3 cellular contexts compared by ENCODE assay signal in genomic region chr3:116916836-116917235, GRCh38.
"Had no signal": no experiment of that assay in that cellular context is flagged by ENCODE, and none has a peak within 500 bp of the region (broad histone marks: within the 10 kb centered on the region; RNA-seq: fewer than 3 reads in every experiment).

No MANE protein-coding gene starts in this region.

- H3K4me3 ChIP-seq: GM12878 had no signal

- DNase-seq: GDM1, GF-D8 had no signal

- ATAC-seq: GM12878 had no signal
